ENCODE assay signal across 8 cellular contexts in genomic region chr3:59857589-59858346, GRCh38.
DNase-seq lines count a peak whose midpoint lies in the region; ATAC-seq and TF ChIP-seq lines count a peak whose summit lies in the region.

No MANE protein-coding gene starts in this region.

- no peak overlapping the region for H2BK12ac ChIP-seq in H9 (ENCODE audit: insufficient read length, low read depth, low read length)

- no CpG with 5 or more reads among the region's 7 CpGs for WGBS in H9 (ENCODE audit: extremely low coverage, insufficient read length, low lambda C conversion rate)
- 28 to 31% methylated on average over 7 of the region's 7 CpGs for WGBS in upper lobe of left lung, 2 donors

- no peaks in the 10 kb centered on the region for H3K79me1 ChIP-seq in H9 (ENCODE audit: insufficient read depth, low read depth, low read length, poor library complexity, severe bottlenecking)

- H2BK120ac ChIP-seq in H9 (ENCODE audit: low read depth, low read length, poor library complexity, severe bottlenecking): no peak overlapping the region

- H2AK5ac ChIP-seq in H9 (ENCODE audit: insufficient read length, low read length): no peak overlapping the region

- peaks cover 3 to 6% of the 10 kb centered on the region in 2 experiments; a peak in 3 of 5 replicates for H3K9me3 Mint-ChIP-seq in H9

- H3K9me3 ChIP-seq in H9 (ENCODE audit: control insufficient read depth, low read depth, low read length) (no peaks in the 10 kb centered on the region), SJSA1 (replicated peaks) (no peaks in the 10 kb centered on the region), parathyroid adenoma (ENCODE audit: control insufficient read depth, low read length) (no peaks in the 10 kb centered on the region), upper lobe of left lung (no peaks in the 10 kb centered on the region)

- no peak overlapping the region for H3K56ac ChIP-seq in H9 (ENCODE audit: insufficient read length, low read depth, low read length)

- H3K4me3 ChIP-seq in SJSA1 (no peak overlapping the region), parathyroid adenoma (ENCODE audit: low read depth, low read length) (no peak overlapping the region), upper lobe of left lung (no peak overlapping the region)

- peaks cover 1% of the 10 kb centered on the region; the same call in 1 of the 2 replicates for H3K27me3 Mint-ChIP-seq in H9 (ENCODE audit: low read depth)

- H3K27me3 ChIP-seq in H9 (ENCODE audit: insufficient read depth, low read length): no peaks in the 10 kb centered on the region
- H3K27me3 ChIP-seq in SJSA1 (replicated peaks): no peaks in the 10 kb centered on the region
- no peaks in the 10 kb centered on the region for H3K27me3 ChIP-seq in parathyroid adenoma (ENCODE audit: control insufficient read depth, insufficient read depth, low read length)
- no peaks in the 10 kb centered on the region for H3K27me3 ChIP-seq in upper lobe of left lung

- H4K5ac ChIP-seq in H9 (ENCODE audit: insufficient read length, low read depth, low read length): no peak overlapping the region

- H3K23ac ChIP-seq in H9 (ENCODE audit: insufficient read length, low read depth, low read length): no peak overlapping the region

- H3K23me2 ChIP-seq in H9 (ENCODE audit: insufficient read length, low read depth, low read length, poor library complexity, severe bottlenecking): no peaks in the 10 kb centered on the region

- no peaks in the 10 kb centered on the region for H3K36me3 ChIP-seq in SJSA1
- H3K36me3 ChIP-seq in parathyroid adenoma (ENCODE audit: control insufficient read depth, insufficient read depth, low read length): no peaks in the 10 kb centered on the region
- H3K36me3 ChIP-seq in upper lobe of left lung: no peaks in the 10 kb centered on the region

- no peak overlapping the region for H3K27ac ChIP-seq in H9 (ENCODE audit: insufficient read length, low read depth, low read length)
- no peak overlapping the region for H3K27ac ChIP-seq in SJSA1
- no peak overlapping the region for H3K27ac ChIP-seq in parathyroid adenoma
- no peak overlapping the region for H3K27ac ChIP-seq in upper lobe of left lung

- peaks cover 2 to 7% of the 10 kb centered on the region in 2 experiments for H3K4me1 Mint-ChIP-seq in H9

- no peaks in the 10 kb centered on the region for H3K4me1 ChIP-seq in H9 (ENCODE audit: insufficient read depth, low read length)
- peaks cover 5% of the 10 kb centered on the region for H3K4me1 ChIP-seq in SJSA1 (replicated peaks)
- H3K4me1 ChIP-seq in parathyroid adenoma: no peaks in the 10 kb centered on the region
- no peaks in the 10 kb centered on the region for H3K4me1 ChIP-seq in upper lobe of left lung

- no peak overlapping the region for H2BK20ac ChIP-seq in H9 (ENCODE audit: low read depth, low read length, poor library complexity, severe bottlenecking)

- H4K91ac ChIP-seq in H9 (ENCODE audit: insufficient read length, low read depth, low read length): no peak overlapping the region

- no peak overlapping the region for H2BK15ac ChIP-seq in H9 (ENCODE audit: low read depth, low read length)

- H2AFZ ChIP-seq in H9 (ENCODE audit: low read length) (no peak overlapping the region), parathyroid adenoma (no peak overlapping the region)

- no peak overlapping the region for H2BK5ac ChIP-seq in H9 (ENCODE audit: insufficient read length, low read length)

- H3K4ac ChIP-seq in H9 (ENCODE audit: low read depth, low read length): no peak overlapping the region

- no peak overlapping the region for H3K14ac ChIP-seq in H9 (ENCODE audit: insufficient read depth, low read length)

- H4K20me1 ChIP-seq in H9 (ENCODE audit: control insufficient read depth, insufficient read depth, insufficient read length): peaks cover 2% of the 10 kb centered on the region

- H3K4me2 ChIP-seq in H9 (ENCODE audit: insufficient read depth, insufficient read length, low read length) (no peak overlapping the region), parathyroid adenoma (ENCODE audit: low read length) (no peak overlapping the region)

- H3K9ac ChIP-seq in H9 (ENCODE audit: extremely low read depth, insufficient read length, low read length): no peak overlapping the region
- H3K9ac ChIP-seq in parathyroid adenoma: no peak overlapping the region

- H3K27ac Mint-ChIP-seq in H9: no peak overlapping the region

- H3K4me3 Mint-ChIP-seq in H9: no peak overlapping the region

- no peak overlapping the region for H3T11ph ChIP-seq in H9 (ENCODE audit: low read length)

- TF ChIP-seq EP300 in upper lobe of left lung (IDR thresholded peaks at IDR 0.05): no peak

- TF ChIP-seq POLR2A in upper lobe of left lung (IDR thresholded peaks at IDR 0.05): no peak

- H4K8ac ChIP-seq in H9 (replicated peaks; ENCODE audit: insufficient read length, low read depth, low read length): no peak overlapping the region

- H3K18ac ChIP-seq in H9 (ENCODE audit: insufficient read length, low read depth, low read length): no peak overlapping the region

- no peaks in the 10 kb centered on the region for H3K79me2 ChIP-seq in H9 (ENCODE audit: insufficient read depth, low read length)
- no peaks in the 10 kb centered on the region for H3K79me2 ChIP-seq in parathyroid adenoma

- ATAC-seq in upper lobe of left lung (ENCODE audit: low FRiP score in 2 of 2): peak; percentile 89 to 94

- TF ChIP-seq CTCF in H9 (conservative IDR thresholded peaks at IDR 0.05) (peak; percentile 92), parathyroid adenoma (IDR thresholded peaks at IDR 0.05) (peak; percentile 91), upper lobe of left lung (IDR thresholded peaks at IDR 0.05) (peak; percentile 68 to 91 (median 85))

- DNase-seq in GM04503 (ENCODE audit: low read depth): peak; percentile 27
- peak; percentile 69 for DNase-seq in H9
- peak; percentile 74 for DNase-seq in M059J (ENCODE audit: low read depth)
- DNase-seq in SJSA1 (ENCODE audit: low read depth in 1 of 2, low spot score in 2 of 2): peak; percentile 63 to 70
- peak; percentile 59 for DNase-seq in activated gamma-delta T cell treated with anti-CD3 and anti-CD28 coated beads, Interleukin-2, amount 50 U/mL, for 16 hours (ENCODE audit: low read depth)
- peak; percentile 76 for DNase-seq in germinal center (ENCODE audit: low spot score)
- peak in 1 of 2 donors; percentile 72 for DNase-seq in upper lobe of left lung

- no peaks in the 10 kb centered on the region; a peak in 2 of 7 replicates for H3K36me3 Mint-ChIP-seq in H9 (ENCODE audit: insufficient read depth in 1 of 3, low read depth in 3 of 3)
